In genomic region chr7:2118630-2119190, GRCh38 we compare ENCODE assay signal across 17 cellular contexts.
DNase-seq lines count a peak whose midpoint lies in the region; ATAC-seq and TF ChIP-seq lines count a peak whose summit lies in the region.
"Had no signal": no experiment of that assay in that cellular context is flagged by ENCODE, and none has a peak within 500 bp of the region (broad histone marks: within the 10 kb centered on the region; RNA-seq: fewer than 3 reads in every experiment).

No MANE protein-coding gene starts in this region.

- no peak overlapping the region for H2BK120ac ChIP-seq in neuronal stem cell (ENCODE audit: low read depth, low read length)

- H3K4me2 ChIP-seq in BLaER1 treated with 17β-estradiol and CSF1 and Interleukin-3, amounts not matched to agents 10 nM and 100 nM, result peak overlapping the region in 8 of 11 experiments; percentile 0 to 99 (median 94); a peak in 15 of 22 replicates
- no peak overlapping the region for H3K4me2 ChIP-seq in neuronal stem cell (ENCODE audit: insufficient read depth, low read length, poor library complexity, severe bottlenecking)
- H3K4me2 ChIP-seq in GM23248 (ENCODE audit: unreplicated experiment), result no peak overlapping the region

- H3K79me1 ChIP-seq in neuronal stem cell (ENCODE audit: low read depth, low read length), result peaks cover 13% of the 10 kb centered on the region

- no peak for TF ChIP-seq CTCF in endothelial cell (IDR thresholded peaks at IDR 0.05; ENCODE audit: unreplicated experiment)

- H2AFZ ChIP-seq in neuronal stem cell (ENCODE audit: low read length) (no peak overlapping the region), GM23248 (no peak overlapping the region)

- ATAC-seq in HG03045 (IDR thresholded peaks at IDR 0.05; ENCODE audit: unreplicated experiment), result no peak
- ATAC-seq: PC-3 had no signal

- peak overlapping the region; percentile 64 for H3K27ac Mint-ChIP-seq in endothelial cell (ENCODE audit: unreplicated experiment)

- no peaks in the 10 kb centered on the region; the same call in 1 of the 2 replicates for H3K79me2 ChIP-seq in GM23248 (ENCODE audit: insufficient read depth)

- H2AK5ac ChIP-seq in neuronal stem cell (ENCODE audit: low read depth, low read length), result peak overlapping the region; percentile 8

- peaks cover 53 to 100% (median 100%) of the 10 kb centered on the region in 10 experiments for H3K4me1 ChIP-seq in BLaER1 treated with 17β-estradiol and CSF1 and Interleukin-3, amounts not matched to agents 10 nM and 100 nM
- H3K4me1 ChIP-seq in neuronal stem cell (ENCODE audit: control insufficient read depth in 2 of 2, insufficient read depth in 1 of 2, low read depth in 1 of 2, low read length in 2 of 2) (no peaks in the 10 kb centered on the region), GM23248 (ENCODE audit: insufficient read depth) (peaks cover 15% of the 10 kb centered on the region)

- H3F3A ChIP-seq in GM23248 (ENCODE audit: insufficient read depth), result 0 out of 2 replicates have a peak, but pooled peaks cover 1% of the 10 kb centered on the region

- H2BK12ac ChIP-seq in neuronal stem cell (ENCODE audit: low read length), result no peak overlapping the region

- no peak overlapping the region for H3K4me3 Mint-ChIP-seq in endothelial cell (ENCODE audit: unreplicated experiment)

- no CpG with 5 or more reads among the region's 25 CpGs for whole genome bisulfite sequencing in neuronal stem cell (ENCODE audit: extremely low coverage in 2 of 2, insufficient read length in 2 of 2, insufficient replicate concordance in 1 of 2), 2 donors
- WGBS in GM23248 (ENCODE audit: low coverage in 1 of 2, low lambda C conversion rate in 2 of 2, missing lambda C conversion rate in 2 of 2), 2 experiments, result 92 to 98% methylated on average over 25 of the region's 25 CpGs

- H3K4me1 Mint-ChIP-seq in endothelial cell (ENCODE audit: unreplicated experiment), result peaks cover 6% of the 10 kb centered on the region

- H3K9me3 ChIP-seq in BLaER1 treated with 17β-estradiol and CSF1 and Interleukin-3, amounts not matched to agents 10 nM and 100 nM (replicated peaks in 1 of 11), result peaks cover 4 to 17% (median 12%) of the 10 kb centered on the region in 11 experiments; a peak in 19 of 22 replicates
- H3K9me3 ChIP-seq in neuronal stem cell (replicated peaks in 1 of 2; ENCODE audit: control insufficient read depth in 2 of 2, insufficient read depth in 1 of 2, low read depth in 1 of 2, low read length in 2 of 2), result peaks cover 0 to 3% of the 10 kb centered on the region in 2 donors
- no peaks in the 10 kb centered on the region for H3K9me3 ChIP-seq in GM23248 (ENCODE audit: low read depth)

- H3K4ac ChIP-seq in neuronal stem cell (ENCODE audit: low read length), result no peak overlapping the region

- peak overlapping the region; percentile 83 for H3K18ac ChIP-seq in neuronal stem cell (ENCODE audit: low read length)

- peak overlapping the region; percentile 52 for H3K23ac ChIP-seq in neuronal stem cell (ENCODE audit: low read depth, low read length, poor library complexity)

- H3K27me3 Mint-ChIP-seq in endothelial cell (ENCODE audit: unreplicated experiment), result peaks cover 22% of the 10 kb centered on the region

- H4K8ac ChIP-seq in neuronal stem cell (ENCODE audit: low read depth, low read length), result peak overlapping the region; percentile 10

- H3K27ac ChIP-seq in BLaER1 treated with 17β-estradiol and CSF1 and Interleukin-3, amounts not matched to agents 10 nM and 100 nM, result no peak overlapping the region
- H3K27ac ChIP-seq in neuronal stem cell (replicated peaks; ENCODE audit: low read length) (no peak overlapping the region), GM23248 (no peak overlapping the region)
- H3K27ac ChIP-seq: C4-2B, SJSA1 had no signal

- H3K36me3 Mint-ChIP-seq in endothelial cell (ENCODE audit: low read depth, unreplicated experiment), result peaks cover 5% of the 10 kb centered on the region

- no peaks in the 10 kb centered on the region for H3K9me3 Mint-ChIP-seq in endothelial cell (ENCODE audit: unreplicated experiment)

- DNase-seq in HPDE6-E6E7 (ENCODE audit: extremely low spot score) (peak; percentile 20), endothelial cell (ENCODE audit: low spot score) (no peak), neuronal stem cell (ENCODE audit: low spot score) (no peak), GM23248 (no peak)
- DNase-seq in activated CD4-positive, CD25-positive, alpha-beta regulatory T cell (lab: John Stamatoyannopoulos, UW), result no peak
- DNase-seq: COR-L47, HCEC 1CT, KBM-7, NCI-H1436, NCI-H2029, NCI-H2171, NCI-H774, PC-3 had no signal

- H3K9ac ChIP-seq in BLaER1 treated with 17β-estradiol and CSF1 and Interleukin-3, amounts not matched to agents 10 nM and 100 nM, result 0 out of 22 replicates have a peak overlapping the region, but pooled peaks of 1 of the 11 experiments have one; percentile 1
- peak overlapping the region; percentile 88 for H3K9ac ChIP-seq in neuronal stem cell (ENCODE audit: low read depth, low read length, poor library complexity)
- H3K9ac ChIP-seq in GM23248, result no peak overlapping the region

- in situ Hi-C loops in GM23248 (cut with MboI), result no loop called here

- H4K91ac ChIP-seq in neuronal stem cell (ENCODE audit: low read depth, low read length, poor library complexity), result no peak overlapping the region

- peaks cover 0 to 29% (median 0%) of the 10 kb centered on the region in 11 experiments; a peak in 9 of 22 replicates for H3K27me3 ChIP-seq in BLaER1 treated with 17β-estradiol and CSF1 and Interleukin-3, amounts not matched to agents 10 nM and 100 nM
- H3K27me3 ChIP-seq in neuronal stem cell (ENCODE audit: control insufficient read depth in 3 of 3, insufficient read depth in 3 of 3, low read depth in 1 of 3, low read length in 3 of 3) (no peaks in the 10 kb centered on the region), GM23248 (replicated peaks; ENCODE audit: insufficient read depth) (no peaks in the 10 kb centered on the region)
- H3K27me3 ChIP-seq: SJSA1 had no signal

- H3K4me3 ChIP-seq in BLaER1 treated with 17β-estradiol and CSF1 and Interleukin-3, amounts not matched to agents 10 nM and 100 nM, result no peak overlapping the region
- H3K4me3 ChIP-seq in neuronal stem cell (ENCODE audit: low read length in 2 of 2), result no peak overlapping the region
- H3K4me3 ChIP-seq in GM23248, result no peak overlapping the region
- H3K4me3 ChIP-seq: SJSA1 had no signal

- peak overlapping the region; percentile 88 for H2BK5ac ChIP-seq in neuronal stem cell (ENCODE audit: low read length)

- H4K20me1 ChIP-seq in BLaER1 treated with 17β-estradiol and CSF1 and Interleukin-3, amounts not matched to agents 10 nM and 100 nM, result peaks cover 23 to 97% (median 80%) of the 10 kb centered on the region in 11 experiments; a peak in 21 of 22 replicates
- H4K20me1 ChIP-seq in GM23248 (ENCODE audit: insufficient read depth), result no peaks in the 10 kb centered on the region

- H3K9me2 ChIP-seq in GM23248 (ENCODE audit: insufficient read depth), result no peaks in the 10 kb centered on the region

- peak overlapping the region; percentile 97 for H3K14ac ChIP-seq in neuronal stem cell (ENCODE audit: low read length)

- H3K36me3 ChIP-seq in BLaER1 treated with 17β-estradiol and CSF1 and Interleukin-3, amounts not matched to agents 10 nM and 100 nM, result peaks cover 13 to 50% (median 16%) of the 10 kb centered on the region in 11 experiments; a peak in 21 of 22 replicates
- H3K36me3 ChIP-seq in neuronal stem cell (replicated peaks in 1 of 2; ENCODE audit: control insufficient read depth in 2 of 2, insufficient read depth in 2 of 2, low read length in 2 of 2) (peaks cover 7 to 11% of the 10 kb centered on the region in 2 donors), GM23248 (ENCODE audit: low read depth) (no peaks in the 10 kb centered on the region)

- H2BK15ac ChIP-seq in neuronal stem cell (ENCODE audit: low read length), result no peak overlapping the region

Comparison
In these comparisons a context has a peak if more than half of its experiments do, and no peak if none do; other contexts are left out.
1. H3K4me2 ChIP-seq: peak in BLaER1 treated with 17β-estradiol and CSF1 and Interleukin-3, amounts not matched to agents 10 nM and 100 nM (8 of 11); none in neuronal stem cell (single experiment) and GM23248 (single experiment).